21 cellular contexts compared by ENCODE assay signal in the genomic region with DNA sequence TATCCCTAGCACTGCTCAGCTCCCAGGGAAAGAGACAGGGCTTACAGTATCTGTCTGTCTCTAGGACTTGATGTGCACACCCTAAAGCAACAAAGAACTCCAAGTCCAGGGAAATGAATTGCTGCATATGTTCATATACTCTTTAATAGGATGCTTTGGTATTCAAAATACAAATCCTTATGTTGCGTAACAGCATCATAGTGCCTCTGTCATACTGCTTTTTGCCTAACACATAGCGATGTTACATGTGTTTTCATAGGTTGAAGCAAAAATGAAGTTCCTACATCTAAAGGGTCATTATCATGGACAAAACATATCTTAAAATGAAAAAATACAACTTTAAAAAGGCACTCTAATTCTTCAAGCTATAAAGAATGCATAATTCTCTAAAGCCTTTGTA.
A peak's percentile ranks its signal among the peaks of the same experiment; 100 is the strongest.
DNase-seq lines count a peak whose midpoint lies in the region; ATAC-seq, FAIRE-seq and TF ChIP-seq lines count a peak whose summit lies in the region.
"Had no signal": no experiment of that assay in that cellular context is flagged by ENCODE, and none has a peak within 500 bp of the region (broad histone marks: within the 10 kb centered on the region; RNA-seq: fewer than 3 reads in every experiment).

No MANE protein-coding gene starts in this region.

- H3K18ac ChIP-seq in H1 (ENCODE audit: extremely low read depth, low read length) = no peak overlapping the region

- H3K9ac ChIP-seq in HepG2 (ENCODE audit: insufficient read depth, low read depth, low read length) (no peak overlapping the region), H1 (replicated peaks in 1 of 4; ENCODE audit: extremely low read depth in 1 of 4, low read depth in 3 of 4, low read length in 3 of 4) (no peak overlapping the region)
- H3K9ac ChIP-seq: BLaER1 treated with 17β-estradiol and CSF1 and Interleukin-3, amounts not matched to agents 10 nM and 100 nM had no signal

- no peak overlapping the region for H3K4ac ChIP-seq in H1 (replicated peaks; ENCODE audit: insufficient read length, low read depth, low read length)

- FAIRE-seq in HepG2 (lab: Jason Lieb, UNC) (no peak), H1 (lab: Jason Lieb, UNC) (no peak)
- FAIRE-seq: A549, D721Med, GM12878, GM12892, GM18507 had no signal

- H3K79me2 ChIP-seq in HepG2 (ENCODE audit: insufficient read depth, low read length) = no peaks in the 10 kb centered on the region
- no peaks in the 10 kb centered on the region for H3K79me2 ChIP-seq in H1 (ENCODE audit: control insufficient read depth in 1 of 2, insufficient read depth in 2 of 2, low read length in 2 of 2)

- no peak overlapping the region for H3K14ac ChIP-seq in H1 (ENCODE audit: insufficient read length)

- H3K56ac ChIP-seq in H1 (replicated peaks; ENCODE audit: insufficient read length, low read depth, low read length) = no peak overlapping the region

- H2BK15ac ChIP-seq in H1 (ENCODE audit: low read length) = no peak overlapping the region

- BruUV-seq in HepG2 (replicated peaks; lab: Mats Ljungman, UMichigan) = no TSS peak

- H4K8ac ChIP-seq in H1 (ENCODE audit: extremely low read depth, insufficient read depth, low read length) = no peak overlapping the region

- TF ChIP-seq CTCF in HepG2 (CRISPR knock-in tag; IDR thresholded peaks at IDR 0.05) (no peak), right lobe of liver (IDR thresholded peaks at IDR 0.05) (no peak), H1 (IDR thresholded peaks at IDR 0.05; ENCODE audit: control extremely low read depth in 1 of 3, insufficient read depth in 1 of 3, low read depth in 1 of 3, low read length in 3 of 3) (no peak)

- no peak overlapping the region for H2BK20ac ChIP-seq in H1 (ENCODE audit: low read length)

- no peak overlapping the region for H3K4me3 ChIP-seq in HepG2 (replicated peaks in 1 of 3; ENCODE audit: insufficient read depth in 1 of 3, low read depth in 2 of 3, low read length in 3 of 3)
- H3K4me3 ChIP-seq in right lobe of liver = no peak overlapping the region
- H3K4me3 ChIP-seq in H1 (ENCODE audit: extremely low read depth in 1 of 4, insufficient read depth in 2 of 4, low read depth in 3 of 4, low read length in 4 of 4) = no peak overlapping the region
- H3K4me3 ChIP-seq: A549; BLaER1 treated with 17β-estradiol and CSF1 and Interleukin-3, amounts not matched to agents 10 nM and 100 nM; GM12878 had no signal

- TF ChIP-seq POLR2A in HepG2 (IDR thresholded peaks at IDR 0.05; ENCODE audit: insufficient read depth in 1 of 2, low read depth in 2 of 2, low read length in 2 of 2) = no peak
- no peak for TF ChIP-seq POLR2A in right lobe of liver (IDR thresholded peaks at IDR 0.05)
- no peak for TF ChIP-seq POLR2A in H1 (IDR thresholded peaks at IDR 0.05; ENCODE audit: control extremely low read depth in 1 of 2, low read depth in 2 of 2, low read length in 2 of 2)

- H2AK5ac ChIP-seq in H1 (ENCODE audit: low read depth, low read length) = no peak overlapping the region

- H2BK5ac ChIP-seq in H1 (ENCODE audit: low read depth, low read length) = no peak overlapping the region

- H3K36me3 ChIP-seq in HepG2 (replicated peaks in 1 of 2; ENCODE audit: control insufficient read depth in 1 of 2, insufficient read depth in 2 of 2, low read length in 2 of 2) = no peaks in the 10 kb centered on the region
- H3K36me3 ChIP-seq in right lobe of liver = no peaks in the 10 kb centered on the region
- no peaks in the 10 kb centered on the region for H3K36me3 ChIP-seq in H1 (ENCODE audit: control insufficient read depth in 2 of 4, insufficient read depth in 4 of 4, low read length in 3 of 4)

- in situ Hi-C loops in HepG2 (cut with HindIII; ENCODE audit: extremely low pct_ligation_motif_present, low pct_unique_long_range_greater_than_20kb) = no loop called here

- no peak overlapping the region for H4K91ac ChIP-seq in H1 (replicated peaks; ENCODE audit: insufficient read length, low read length)

- H4K20me1 ChIP-seq in HepG2 (ENCODE audit: insufficient read depth, low read length) (no peaks in the 10 kb centered on the region), H1 (replicated peaks in 1 of 2; ENCODE audit: control insufficient read depth in 1 of 2, insufficient read depth in 2 of 2, low read length in 2 of 2) (no peaks in the 10 kb centered on the region)
- H4K20me1 ChIP-seq: BLaER1 treated with 17β-estradiol and CSF1 and Interleukin-3, amounts not matched to agents 10 nM and 100 nM had no signal

- ATAC-seq in HepG2 = no peak
- no peak for ATAC-seq in right lobe of liver
- ATAC-seq: A549; CD8-positive, alpha-beta T cell; GM12878 had no signal

- 88% methylated on average over 2 of the region's 2 CpGs for WGBS in HepG2 (ENCODE audit: low lambda C conversion rate)
- WGBS in right lobe of liver (ENCODE audit: insufficient coverage, low coverage, low lambda C conversion rate, missing lambda C conversion rate) = 96% methylated on average over 2 of the region's 2 CpGs
- WGBS in H1 (ENCODE audit: extremely low coverage in 1 of 2, insufficient coverage in 1 of 2, insufficient read length in 1 of 2, insufficient replicate concordance in 2 of 2, low coverage in 1 of 2, low lambda C conversion rate in 2 of 2, missing lambda C conversion rate in 1 of 2), 2 experiments = 96% methylated on average over 2 of the region's 2 CpGs; no CpG with 5 or more reads in 1 of the 2 experiments

- no peak overlapping the region for H3K4me2 ChIP-seq in HepG2 (ENCODE audit: low read depth, low read length)
- H3K4me2 ChIP-seq in H1 (ENCODE audit: insufficient read depth in 1 of 2, low read depth in 2 of 2, low read length in 2 of 2) = no peak overlapping the region
- H3K4me2 ChIP-seq: A549; BLaER1 treated with 17β-estradiol and CSF1 and Interleukin-3, amounts not matched to agents 10 nM and 100 nM had no signal

- H3K9me3 ChIP-seq in HepG2 (ENCODE audit: low read length) (no peaks in the 10 kb centered on the region), right lobe of liver (no peaks in the 10 kb centered on the region), H1 (ENCODE audit: insufficient read depth in 2 of 2, low read depth in 1 of 2, low read length in 1 of 2) (no peaks in the 10 kb centered on the region)
- H3K9me3 ChIP-seq: A549, Caco-2 had no signal

- H3K27me3 ChIP-seq in HepG2 (ENCODE audit: control insufficient read depth in 1 of 2, insufficient read depth in 2 of 2, low read length in 2 of 2) (no peaks in the 10 kb centered on the region), right lobe of liver (no peaks in the 10 kb centered on the region), H1 (replicated peaks in 1 of 4; ENCODE audit: control insufficient read depth in 3 of 4, extremely low read depth in 1 of 4, insufficient read depth in 3 of 4, low read length in 3 of 4) (no peaks in the 10 kb centered on the region)
- H3K27me3 ChIP-seq: BLaER1 treated with 17β-estradiol and CSF1 and Interleukin-3, amounts not matched to agents 10 nM and 100 nM had no signal

- no peak for TF ChIP-seq RAD21 in HepG2 (CRISPR knock-in tag; IDR thresholded peaks at IDR 0.05)
- TF ChIP-seq RAD21 in H1 (IDR thresholded peaks at IDR 0.05 in 1 of 2, conservative IDR thresholded peaks at IDR 0.05 in 1 of 2; ENCODE audit: low read depth in 2 of 2, low read length in 2 of 2) = no peak

- H4K5ac ChIP-seq in H1 (ENCODE audit: insufficient read length, low read depth, low read length) = no peak overlapping the region

- H3K27ac ChIP-seq in HepG2 (ENCODE audit: extremely low read length, insufficient read depth, low read length) (no peak overlapping the region), right lobe of liver (no peak overlapping the region), H1 (ENCODE audit: low read depth, low read length) (no peak overlapping the region)
- H3K27ac ChIP-seq: 22Rv1; A549; BLaER1 treated with 17β-estradiol and CSF1 and Interleukin-3, amounts not matched to agents 10 nM and 100 nM; C4-2B had no signal

- no peak overlapping the region for H3K23ac ChIP-seq in H1 (ENCODE audit: insufficient read length)

- no peaks in the 10 kb centered on the region for H3K23me2 ChIP-seq in H1 (ENCODE audit: low read depth, low read length)

- no peaks in the 10 kb centered on the region for H3K4me1 ChIP-seq in HepG2 (ENCODE audit: insufficient read depth, low read length)
- no peaks in the 10 kb centered on the region for H3K4me1 ChIP-seq in right lobe of liver
- H3K4me1 ChIP-seq in H1 (replicated peaks in 1 of 4; ENCODE audit: control insufficient read depth in 3 of 4, insufficient read depth in 4 of 4, low read length in 3 of 4) = no peaks in the 10 kb centered on the region
- H3K4me1 ChIP-seq: A549, Caco-2 had no signal

- TF ChIP-seq EP300 in HepG2 (IDR thresholded peaks at IDR 0.05; ENCODE audit: low read depth in 2 of 2, low read length in 2 of 2) = no peak
- TF ChIP-seq EP300 in HepG2 (CRISPR knock-in tag; IDR thresholded peaks at IDR 0.05; ENCODE audit: borderline replicate concordance) = no peak
- TF ChIP-seq EP300 in H1 (IDR thresholded peaks at IDR 0.05; ENCODE audit: borderline replicate concordance in 1 of 2, low read depth in 2 of 2, low read length in 2 of 2) = no peak

- DNase-seq in HepG2 (ENCODE audit: low spot score) (no peak), right lobe of liver (no peak), H1 (ENCODE audit: low read depth in 1 of 2, low spot score in 2 of 2) (no peak), DMS79 (lab: John Stamatoyannopoulos, UW) (no peak), globus pallidus (ENCODE audit: low spot score) (no peak)
- DNase-seq: AML-193; Caco-2; Calu3; CD4-positive, alpha-beta T cell; CD8-positive, alpha-beta T cell; DND-41; EL; GDM1 had no signal

- no peak overlapping the region for H2BK120ac ChIP-seq in H1 (replicated peaks; ENCODE audit: low read depth, low read length)

- POLR2A ChIA-PET in HepG2 (lab: Yijun Ruan, JAX) (no interaction called here), H1 (lab: Charles Lee; ENCODE audit: partially characterized antibody) (no interaction called here)

- no peaks in the 10 kb centered on the region for H3K79me1 ChIP-seq in H1 (ENCODE audit: low read depth, low read length)

- no peak overlapping the region for H2BK12ac ChIP-seq in H1 (ENCODE audit: low read depth, low read length)

- CTCF ChIA-PET in HepG2 (lab: Yijun Ruan, JAX; ENCODE audit: low intra/inter-chr PET ratio, low total read pairs) = no interaction called here
- CTCF ChIA-PET in H1 (lab: Charles Lee; ENCODE audit: partially characterized antibody) = no interaction called here

- intact Hi-C loops in HepG2 (cut with micrococcal nuclease; ENCODE audit: unreplicated experiment) = no loop called here
- intact Hi-C loops in right lobe of liver (cut with DNase I) = no loop called here

- H2AFZ ChIP-seq in HepG2 (ENCODE audit: low read length) (no peak overlapping the region), H1 (ENCODE audit: low read length) (no peak overlapping the region)

TF ChIP-seq in HepG2, 621 proteins besides CTCF, POLR2A, EP300 and RAD21:
- peak; percentile 68; the same call in 1 of the 2 replicates for TF ChIP-seq CEBPB (IDR thresholded peaks at IDR 0.05; ENCODE audit: borderline replicate concordance, low read depth, low read length)
- no peak for TF ChIP-seq ZNF367 (CRISPR knock-in tag; IDR thresholded peaks at IDR 0.05; ENCODE audit: borderline replicate concordance)

TF ChIP-seq in H1, 55 proteins besides CTCF, POLR2A, EP300 and RAD21 (continues in another document):
- no peak for TF ChIP-seq TCF12 (IDR thresholded peaks at IDR 0.05; ENCODE audit: low read depth, low read length)
- no peak for TF ChIP-seq SP1 (IDR thresholded peaks at IDR 0.05; ENCODE audit: low read depth, low read length)
